Comparison of ENCODE assay signal across 7 cellular contexts in the genomic region with DNA sequence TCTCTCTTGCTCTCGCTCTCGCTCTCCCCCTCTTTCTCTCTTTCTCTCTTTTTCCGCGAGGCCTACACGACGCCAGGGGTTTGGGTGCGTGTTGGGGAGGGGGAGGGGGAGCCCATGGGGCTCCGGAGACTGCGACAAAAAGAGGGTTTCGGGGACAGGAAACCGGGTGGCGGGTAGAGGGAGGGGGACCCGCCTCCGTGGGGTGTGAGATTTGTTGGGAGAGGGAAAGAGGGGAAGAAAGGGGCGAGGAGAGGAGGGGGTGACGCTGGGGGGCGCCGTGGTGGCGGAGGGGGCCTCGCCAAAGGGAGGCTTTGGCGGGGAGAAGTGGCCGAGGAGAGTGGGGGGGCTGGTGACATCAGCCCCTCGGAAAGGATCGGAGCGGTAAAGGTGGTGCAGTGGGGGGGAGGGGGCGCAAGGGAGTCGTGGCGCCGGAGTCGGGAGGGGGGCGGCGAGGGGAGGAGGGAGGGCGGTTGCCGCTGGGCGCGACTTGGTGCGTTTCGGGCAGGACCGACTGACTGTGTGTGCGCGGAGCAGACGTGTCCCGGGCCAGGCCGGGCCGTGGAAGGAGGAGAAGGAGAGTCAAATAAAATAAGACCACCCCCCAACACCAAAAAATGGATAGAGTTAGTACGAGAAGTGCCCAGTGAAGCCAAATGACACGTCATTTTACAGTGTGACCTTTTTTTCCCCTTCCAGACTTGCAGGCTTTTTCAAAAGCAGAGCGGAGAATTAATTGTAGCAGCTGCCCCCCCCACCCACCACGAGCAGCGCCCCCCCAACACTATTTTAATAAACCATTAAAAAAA. TPM values are rescaled to one million over a fixed set of nuclear protein-coding genes. Genes with fewer than 3 reads are reported as not detected.
DNase-seq lines count a peak whose midpoint lies in the region; ATAC-seq and TF ChIP-seq lines count a peak whose summit lies in the region.

No MANE protein-coding gene starts in this region.

- CTCF ChIA-PET in T-cell (lab: Charles Lee), result no interaction called here

- POLR2A ChIA-PET in T-cell (lab: Charles Lee), result interaction anchor here (0.7 to 1.1 kb wide), 2 partner anchors 9 to 267 kb away, joined by 3 read pairs; no protein-coding TSS in a partner anchor

- H3K4me3 ChIP-seq in MM.1S (ENCODE audit: low read length) (peak overlapping the region; percentile 94), psoas muscle (peak overlapping the region; percentile 84)

- peaks cover 32% of the 10 kb centered on the region for H3K4me1 ChIP-seq in MM.1S (ENCODE audit: low read length)
- H3K4me1 ChIP-seq in psoas muscle, result peaks cover 44% of the 10 kb centered on the region

- whole genome bisulfite sequencing in adipose tissue, 3 donors, result 0 to 1% (median 1%) methylated on average over 28 to 44 of the region's 50 CpGs
- WGBS in psoas muscle, 3 donors, result 0 to 1% (median 1%) methylated on average over 40 to 50 of the region's 50 CpGs

- DNase-seq in MM.1S (peak; percentile 73), T-cell (peak; percentile 58 to 83 (median 72)), left ventricle myocardium superior (peak; percentile 86), psoas muscle (peak; percentile 76 to 85)

- peak; percentile 6 for ATAC-seq in GM18498 (IDR thresholded peaks at IDR 0.05; ENCODE audit: unreplicated experiment)
- peak; percentile 19 to 31 (median 26) for ATAC-seq in T-cell (replicated peaks in 1 of 4)
- ATAC-seq in left ventricle myocardium superior, result peak; percentile 44
- ATAC-seq in psoas muscle, result peak; percentile 28 to 54 (median 44)
- ATAC-seq in GM21381 (IDR thresholded peaks at IDR 0.05; ENCODE audit: unreplicated experiment), result no peak

- H3F3A ChIP-seq in MM.1S (ENCODE audit: insufficient read depth, low read length), result peaks cover 16% of the 10 kb centered on the region

- no peak overlapping the region for H2AFZ ChIP-seq in MM.1S (ENCODE audit: low read length)

- peak overlapping the region; percentile 92 to 96 for H3K27ac Mint-ChIP-seq in T-cell

- peaks cover 9% of the 10 kb centered on the region; the same call in 1 of the 2 replicates for H3K36me3 ChIP-seq in MM.1S (replicated peaks; ENCODE audit: insufficient read depth, low read length)
- peaks cover 0 to 12% of the 10 kb centered on the region in 2 donors for H3K36me3 ChIP-seq in psoas muscle (ENCODE audit: insufficient read depth in 1 of 2, low read depth in 1 of 2)

- TF ChIP-seq CTCF in MM.1S (IDR thresholded peaks at IDR 0.05; ENCODE audit: low read length), result 0 out of 2 replicates have a peak, but pooled peaks have one; percentile 9
- TF ChIP-seq CTCF in psoas muscle (IDR thresholded peaks at IDR 0.05), result no peak

- intact Hi-C loops in left ventricle myocardium superior (cut with micrococcal nuclease) (no loop called here), psoas muscle (cut with DNase I) (loop anchor here (2.0 to 5.0 kb wide), 3 partner anchors 14 to 150 kb away; partner anchors contain the start of genes NELFCD (in 1 of the 2) and PRELID3B (in 1 of the 2))

- H3K9ac ChIP-seq in MM.1S (ENCODE audit: low read length), result peak overlapping the region; percentile 96

- H3K36me3 Mint-ChIP-seq in T-cell, result peaks cover 12% of the 10 kb centered on the region

- no peaks in the 10 kb centered on the region for H3K9me3 Mint-ChIP-seq in T-cell

- H3K4me1 Mint-ChIP-seq in T-cell, result peaks cover 46 to 54% (median 53%) of the 10 kb centered on the region in 3 donors

- peaks cover 21% of the 10 kb centered on the region; the same call in 1 of the 2 replicates for H4K20me1 ChIP-seq in MM.1S (ENCODE audit: insufficient read depth, low read length)

- H3K79me2 ChIP-seq in MM.1S (ENCODE audit: low read length), result peaks cover 74% of the 10 kb centered on the region

- H3K4me2 ChIP-seq in MM.1S (ENCODE audit: low read depth, low read length), result peak overlapping the region; percentile 73

- H3K4me3 Mint-ChIP-seq in T-cell, result peak overlapping the region; percentile 84 to 95 (median 94)

- peak overlapping the region; percentile 92 for H3K27ac ChIP-seq in MM.1S (ENCODE audit: low read length)
- peak overlapping the region; percentile 75 for H3K27ac ChIP-seq in adipose tissue (ENCODE audit: low read depth, low read length)
- peak overlapping the region; percentile 97 for H3K27ac ChIP-seq in psoas muscle

- no peaks in the 10 kb centered on the region for H3K27me3 Mint-ChIP-seq in T-cell

- H3K9me2 ChIP-seq in MM.1S (replicated peaks; ENCODE audit: insufficient read depth, low read length), result no peaks in the 10 kb centered on the region

- H3K27me3 ChIP-seq in MM.1S (replicated peaks; ENCODE audit: insufficient read depth, low read length), result no peaks in the 10 kb centered on the region
- H3K27me3 ChIP-seq in psoas muscle (ENCODE audit: insufficient read depth in 3 of 3, low read length in 2 of 3), result no peaks in the 10 kb centered on the region

- H3K9me3 ChIP-seq in MM.1S (replicated peaks; ENCODE audit: insufficient read depth, low read length), result no peaks in the 10 kb centered on the region
- H3K9me3 ChIP-seq in psoas muscle, result no peaks in the 10 kb centered on the region

RNA-seq across cellular contexts. Expression of gene GNAS, which starts 39.8 kb away (rescaled TPM):
- total RNA-seq in T-cell (100 to 1,000 TPM; 578 to 855 (median 640) TPM), left ventricle myocardium superior (1,575 TPM), psoas muscle (1,000 to 10,000 TPM; 1,018 to 1,905 (median 1,319) TPM)
- polyA plus RNA-seq in adipose tissue (100 to 1,000 TPM; 496 to 977 (median 949) TPM), psoas muscle (1,000 to 10,000 TPM in 2 of 3 donors, 100 to 1,000 TPM in 1; 700 to 1,469 (median 1,394) TPM)

RNA-seq across cellular contexts. Expression of gene GNAS-AS1, which starts 41.6 kb away (rescaled TPM):
- total RNA-seq in T-cell (1 to 10 TPM; 1.1 to 1.7 (median 1.5) TPM), left ventricle myocardium superior (0.35 TPM), psoas muscle (1 to 10 TPM in 1 of 4 donors, under 1 TPM in 2, not detected in 1; 0.26 to 1.0 (median 0.65) TPM)
- polyA plus RNA-seq in adipose tissue (under 1 TPM; 0.12 to 0.60 (median 0.34) TPM), psoas muscle (under 1 TPM; 0.03 to 0.53 (median 0.13) TPM)
